ENCODE assay signal across 10 cellular contexts in genomic region chr2:98438190-98439133, GRCh38. TPM values are rescaled to one million over a fixed set of nuclear protein-coding genes. Genes with fewer than 3 reads are reported as not detected.
A peak's percentile ranks its signal among the peaks of the same experiment; 100 is the strongest.
DNase-seq lines count a peak whose midpoint lies in the region; ATAC-seq and TF ChIP-seq lines count a peak whose summit lies in the region.
"Had no signal": no experiment of that assay in that cellular context is flagged by ENCODE, and none has a peak within 500 bp of the region (broad histone marks: within the 10 kb centered on the region; RNA-seq: fewer than 3 reads in every experiment).

No MANE protein-coding gene starts in this region.

- peak overlapping the region; percentile 69 for H3K4me3 Mint-ChIP-seq in activated CD8-positive, alpha-beta memory T cell treated with anti-CD3 and anti-CD28 coated beads, Interleukin-2, amount 10 ng/mL, durations not matched to agents 7 days and 5 days
- no peak overlapping the region for H3K4me3 Mint-ChIP-seq in GM23338
- H3K4me3 Mint-ChIP-seq in natural killer cell, result peak overlapping the region; percentile 76

- H3K27ac Mint-ChIP-seq in activated CD8-positive, alpha-beta memory T cell treated with anti-CD3 and anti-CD28 coated beads, Interleukin-2, amount 10 ng/mL, durations not matched to agents 7 days and 5 days, result peak overlapping the region; percentile 98
- H3K27ac Mint-ChIP-seq in GM23338 (no peak overlapping the region), natural killer cell (peak overlapping the region; percentile 79 to 98)

- no peak for TF ChIP-seq CTCF in GM23338 (conservative IDR thresholded peaks at IDR 0.05; ENCODE audit: low read depth in 2 of 2)
- TF ChIP-seq CTCF in natural killer cell (IDR thresholded peaks at IDR 0.05), result no peak

- H3K9me2 ChIP-seq in GM23338 (ENCODE audit: insufficient read depth), result no peaks in the 10 kb centered on the region

- H3K4me2 ChIP-seq in GM23338, result 0 out of 2 replicates have a peak overlapping the region, but pooled peaks have one; percentile 5

- no peak for DNase-seq in activated CD8-positive, alpha-beta memory T cell treated with anti-CD3 and anti-CD28 coated beads, Interleukin-2, amount 10 ng/mL, durations not matched to agents 7 days and 5 days
- no peak for DNase-seq in activated CD8-positive, alpha-beta memory T cell treated with anti-CD3 and anti-CD28 coated beads, Interleukin-2, amount 50 U/mL, for 48 hours
- DNase-seq in GM23338 (ENCODE audit: low spot score), result no peak
- no peak for DNase-seq in natural killer cell
- DNase-seq in hippocampal formation (lab: John Stamatoyannopoulos, UW), result no peak
- no peak for DNase-seq in NCI-H1048 (lab: John Stamatoyannopoulos, UW)
- DNase-seq in DMS79 treated with DMSO at 0.1 percent for 48 hours (lab: John Stamatoyannopoulos, UW), result no peak
- DNase-seq: NCI-H446 had no signal

- no peaks in the 10 kb centered on the region; the same call in 1 of the 2 replicates for H3F3A ChIP-seq in GM23338 (replicated peaks; ENCODE audit: low read depth)

- no peaks in the 10 kb centered on the region for H3K79me2 ChIP-seq in GM23338 (replicated peaks; ENCODE audit: insufficient read depth)

- no peaks in the 10 kb centered on the region for H4K20me1 ChIP-seq in GM23338 (replicated peaks; ENCODE audit: insufficient read depth)

- H2AFZ ChIP-seq in GM23338, result no peak overlapping the region

- no peaks in the 10 kb centered on the region; the same call in 1 of the 2 replicates for H3K36me3 ChIP-seq in GM23338 (ENCODE audit: insufficient read depth)

- H3K4me1 Mint-ChIP-seq in activated CD8-positive, alpha-beta memory T cell treated with anti-CD3 and anti-CD28 coated beads, Interleukin-2, amount 10 ng/mL, durations not matched to agents 7 days and 5 days, result peaks cover 39% of the 10 kb centered on the region
- H3K4me1 Mint-ChIP-seq in GM23338, result peaks cover 34% of the 10 kb centered on the region
- H3K4me1 Mint-ChIP-seq in natural killer cell, result peaks cover 24% of the 10 kb centered on the region in 2 donors

- no peaks in the 10 kb centered on the region for H3K27me3 Mint-ChIP-seq in activated CD8-positive, alpha-beta memory T cell treated with anti-CD3 and anti-CD28 coated beads, Interleukin-2, amount 10 ng/mL, durations not matched to agents 7 days and 5 days
- H3K27me3 Mint-ChIP-seq in GM23338 (ENCODE audit: insufficient read depth, low read depth, poor library complexity) (peaks cover 8% of the 10 kb centered on the region), natural killer cell (ENCODE audit: low read depth in 2 of 2) (no peaks in the 10 kb centered on the region)

- H3K9me3 Mint-ChIP-seq in activated CD8-positive, alpha-beta memory T cell treated with anti-CD3 and anti-CD28 coated beads, Interleukin-2, amount 10 ng/mL, durations not matched to agents 7 days and 5 days (ENCODE audit: low read depth), result peaks cover 11% of the 10 kb centered on the region
- H3K9me3 Mint-ChIP-seq in GM23338 (peaks cover 46% of the 10 kb centered on the region), natural killer cell (peaks cover 7 to 18% of the 10 kb centered on the region in 2 donors)

- peaks cover 25% of the 10 kb centered on the region for H3K4me1 ChIP-seq in GM23338 (ENCODE audit: insufficient read depth)

- H3K27ac ChIP-seq in GM23338 (ENCODE audit: low read depth), result no peak overlapping the region
- H3K27ac ChIP-seq: HL-60 had no signal

- H3K4me3 ChIP-seq in GM23338, result no peak overlapping the region

- no peaks in the 10 kb centered on the region for H3K27me3 ChIP-seq in GM23338 (ENCODE audit: insufficient read depth)

- intact Hi-C loops in natural killer cell (cut with micrococcal nuclease), result loop anchor here (2.0 kb wide), 1 partner anchor 26 kb away; no protein-coding TSS in a partner anchor

- H3K36me3 Mint-ChIP-seq in activated CD8-positive, alpha-beta memory T cell treated with anti-CD3 and anti-CD28 coated beads, Interleukin-2, amount 10 ng/mL, durations not matched to agents 7 days and 5 days, result peaks cover 36% of the 10 kb centered on the region
- H3K36me3 Mint-ChIP-seq in GM23338 (ENCODE audit: low read depth) (peaks cover 38% of the 10 kb centered on the region), natural killer cell (peaks cover 6% of the 10 kb centered on the region)

- ATAC-seq in activated CD8-positive, alpha-beta memory T cell treated with anti-CD3 and anti-CD28 coated beads, Interleukin-2, amount 10 ng/mL, durations not matched to agents 7 days and 5 days, result peak; percentile 96
- no peak for ATAC-seq in GM23338
- ATAC-seq in HG03565 (IDR thresholded peaks at IDR 0.05; ENCODE audit: unreplicated experiment), result peak; percentile 95
- peak; percentile 92 to 99 (median 94) for ATAC-seq in natural killer cell

- CTCF ChIA-PET in activated CD8-positive, alpha-beta memory T cell treated with anti-CD3 and anti-CD28 coated beads, Interleukin-2, amount 10 ng/mL, durations not matched to agents 7 days and 5 days (lab: Charles Lee), result interaction anchor here (0.7 to 0.8 kb wide), 3 partner anchors 8 to 71 kb away, joined by 3 read pairs; no protein-coding TSS in a partner anchor

TF ChIP-seq in GM23338, 12 proteins besides CTCF, POLR2A, EP300 and RAD21 (continues in another document):
- TF ChIP-seq EZH2phosphoT487 (IDR thresholded peaks at IDR 0.05; ENCODE audit: unreplicated experiment) (no peak), JUNB (IDR thresholded peaks at IDR 0.05; ENCODE audit: unreplicated experiment) (no peak), ZNF331 (CRISPR knock-in tag; IDR thresholded peaks at IDR 0.05; ENCODE audit: low read depth) (no peak), NANOG (IDR thresholded peaks at IDR 0.05; ENCODE audit: borderline replicate concordance) (no peak), POLR2AphosphoS5 (IDR thresholded peaks at IDR 0.05; ENCODE audit: low read depth) (no peak), EZH2 (IDR thresholded peaks at IDR 0.05; ENCODE audit: low read depth, unreplicated experiment) (no peak), STAT1 (IDR thresholded peaks at IDR 0.05; ENCODE audit: unreplicated experiment) (no peak), ZNF462 (CRISPR knock-in tag; IDR thresholded peaks at IDR 0.05) (no peak), ZNF114 (CRISPR knock-in tag; IDR thresholded peaks at IDR 0.05) (no peak)

RNA-seq across cellular contexts. Expression of gene INPP4A, which starts 6.2 kb away (rescaled TPM):
- total RNA-seq in activated CD8-positive, alpha-beta memory T cell treated with anti-CD3 and anti-CD28 coated beads, Interleukin-2, amount 10 ng/mL, durations not matched to agents 7 days and 5 days, result 100 to 1,000 TPM; 144 to 229 TPM
- total RNA-seq in GM23338 (2014; rRNA removed; shearing (Covaris generic)), result 36.9 and 42.3 TPM in 2 replicates
- 6.5 and 8.5 TPM in 2 replicates for polyA plus RNA-seq in GM23338 (2016; fragmentation: Nextera tagmentation; extraction: Ambion mirVana)
- total RNA-seq in natural killer cell, result 100 to 1,000 TPM; 192 to 243 (median 225) TPM
